In the genomic region with DNA sequence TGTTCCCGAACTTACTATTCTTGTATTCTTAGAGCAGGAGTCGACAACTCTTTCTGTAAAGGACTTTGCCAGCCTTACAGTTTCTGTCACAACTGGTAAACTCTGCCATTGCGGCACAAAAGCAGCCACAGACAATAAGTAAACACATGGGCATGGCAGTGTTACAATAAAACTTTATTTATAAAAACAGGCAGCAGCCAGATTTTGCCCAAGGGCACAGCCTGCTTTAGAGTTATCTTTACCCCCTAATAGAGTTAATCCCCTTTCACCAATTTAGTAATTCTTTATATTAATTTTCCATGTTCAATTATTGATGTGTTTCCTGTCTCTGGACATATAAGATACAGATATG, we compare ENCODE assay signal across 33 cellular contexts.
"Had no signal": no experiment of that assay in that cellular context is flagged by ENCODE, and none has a peak within 500 bp of the region (broad histone marks: within the 10 kb centered on the region; RNA-seq: fewer than 3 reads in every experiment).

No MANE protein-coding gene starts in this region.

- H2AFZ ChIP-seq: hepatocyte had no signal

- H3K27me3 Mint-ChIP-seq: memory B cell; naive thymus-derived CD4-positive, alpha-beta T cell; type B pancreatic cell had no signal

- ATAC-seq: gastroesophageal sphincter; heart left ventricle; naive thymus-derived CD4-positive, alpha-beta T cell; psoas muscle; right cardiac atrium had no signal

- H3K27ac Mint-ChIP-seq: dendritic cell treated with granulocyte-macrophage colony-stimulating factor and Interleukin-4, amounts not matched to agents 40 ng/mL and 50 ng/mL, for 4 days; endodermal cell; immature natural killer cell; memory B cell; mesothelial cell of epicardium; type B pancreatic cell had no signal

- H3K9me3 Mint-ChIP-seq: dendritic cell treated with granulocyte-macrophage colony-stimulating factor and Interleukin-4, amounts not matched to agents 40 ng/mL and 50 ng/mL, for 4 days; endodermal cell; immature natural killer cell; memory B cell; mesothelial cell of epicardium; naive thymus-derived CD4-positive, alpha-beta T cell; nephron; type B pancreatic cell had no signal

- H3K4me2 ChIP-seq: hepatocyte, smooth muscle cell had no signal

- H3K36me3 Mint-ChIP-seq: mesothelial cell of epicardium, type B pancreatic cell had no signal

- H3K4me3 ChIP-seq: colonic mucosa, gastroesophageal sphincter, heart left ventricle, hepatocyte, lung, mucosa of descending colon, ovary, psoas muscle, smooth muscle cell, stomach, thyroid gland had no signal

- H3K27ac ChIP-seq: colonic mucosa, epithelial cell of prostate, hepatocyte, ovary, psoas muscle, stomach had no signal

- DNase-seq: colonic mucosa; effector CD8-positive, alpha-beta T cell; endodermal cell; foreskin fibroblast; heart left ventricle; immature natural killer cell; islet precursor cell; kidney glomerular epithelial cell; left colon; mucosa of descending colon; naive thymus-derived CD4-positive, alpha-beta T cell; occipital lobe; ovary; posterior cingulate gyrus; psoas muscle; right cardiac atrium; stimulated activated CD4-positive, alpha-beta T cell treated with anti-CD3 and anti-CD28 coated beads, Interleukin-12 subunit alpha, Interleukin-12 subunit beta, amount 100 ng/mL, for 4 hours; stimulated activated CD4-positive, alpha-beta T cell treated with anti-CD3 and anti-CD28 coated beads, Interleukin-1b, Interleukin-23, amount 100 ng/mL, for 48 hours; stimulated activated CD4-positive, alpha-beta T cell treated with anti-CD3 and anti-CD28 coated beads, Interleukin-4, amount 100 ng/mL, for 1 hour; stimulated activated CD8-positive, alpha-beta memory T cell treated with anti-CD3 and anti-CD28 coated beads, Interleukin-4, amount 100 ng/mL, for 48 hours; stimulated activated naive CD4-positive, alpha-beta T cell treated with Interleukin-2 at 50 U/mL for 16 hours; stomach; thyroid gland had no signal

- H3K4me1 ChIP-seq: colonic mucosa, psoas muscle had no signal

- H3K9me3 ChIP-seq: colonic mucosa, gastroesophageal sphincter, heart left ventricle, mucosa of descending colon, ovary, psoas muscle, stomach, thyroid gland had no signal

- H3K4me3 Mint-ChIP-seq: dendritic cell treated with granulocyte-macrophage colony-stimulating factor and Interleukin-4, amounts not matched to agents 40 ng/mL and 50 ng/mL, for 4 days; endodermal cell; immature natural killer cell; memory B cell; mesothelial cell of epicardium; naive thymus-derived CD4-positive, alpha-beta T cell; nephron; type B pancreatic cell had no signal

- H3K36me3 ChIP-seq: colonic mucosa, ovary, thyroid gland had no signal

- H3K27me3 ChIP-seq: colonic mucosa, gastroesophageal sphincter, heart left ventricle, hepatocyte, ovary, stomach, thyroid gland had no signal
